Comparison of ENCODE assay signal across 1 cellular context in the genomic region with DNA sequence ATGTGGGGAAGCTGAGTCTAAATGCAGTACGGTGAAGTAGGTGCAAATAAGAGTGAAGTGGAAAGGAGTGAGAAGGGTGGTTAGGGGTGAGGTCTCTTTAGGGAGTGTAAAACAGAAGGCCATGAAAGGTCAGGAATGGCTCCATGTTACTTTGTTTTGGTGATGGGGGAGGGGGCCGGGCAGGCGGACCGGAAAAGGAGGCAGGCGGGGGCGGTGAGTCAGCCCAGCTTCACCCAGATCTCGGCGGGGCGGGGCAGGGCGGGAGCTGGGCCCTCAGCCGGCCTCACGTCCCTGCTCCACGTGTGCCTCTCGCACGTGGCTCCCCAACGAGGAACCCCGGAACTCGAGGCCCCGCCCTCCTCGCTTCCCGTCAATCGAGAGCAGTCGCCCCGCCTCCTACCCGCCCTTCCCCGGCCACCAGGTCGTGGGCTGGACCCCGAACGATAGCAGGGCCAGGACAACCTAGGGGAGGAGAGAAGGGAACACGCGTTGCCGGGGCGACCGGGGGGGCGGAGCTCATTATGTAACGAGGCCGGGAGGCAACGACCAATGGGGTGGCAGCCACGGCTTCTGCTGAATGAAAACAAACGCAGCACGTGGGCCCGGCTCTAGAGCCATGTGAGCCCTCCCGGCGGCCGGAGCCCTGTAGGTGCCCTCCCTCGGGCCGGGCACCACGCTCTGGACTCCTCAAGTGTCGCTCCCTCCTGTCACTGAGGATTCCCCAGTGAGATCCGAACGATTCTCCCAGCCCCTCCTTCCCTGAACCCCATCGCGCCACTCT.
TF ChIP-seq lines count a peak whose summit lies in the region.

No MANE protein-coding gene starts in this region.

TF ChIP-seq in HepG2, 621 proteins besides CTCF, POLR2A, EP300 and RAD21 (continued from another document):
- no peak for TF ChIP-seq ZNF251 (CRISPR knock-in tag; IDR thresholded peaks at IDR 0.05)
- TF ChIP-seq ZNF790 (CRISPR knock-in tag; IDR thresholded peaks at IDR 0.05; ENCODE audit: borderline replicate concordance), result peak; percentile 98
- TF ChIP-seq, protein P1, sequence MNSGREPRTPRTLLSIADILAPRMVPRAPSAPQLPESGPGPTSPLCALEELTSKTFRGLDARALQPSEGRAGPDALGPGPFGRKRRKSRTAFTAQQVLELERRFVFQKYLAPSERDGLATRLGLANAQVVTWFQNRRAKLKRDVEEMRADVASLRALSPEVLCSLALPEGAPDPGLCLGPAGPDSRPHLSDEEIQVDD (CRISPR knock-in tag; IDR thresholded peaks at IDR 0.05; ENCODE audit: borderline replicate concordance), result peak; percentile 9
- no peak; the same call in 1 of the 2 replicates for TF ChIP-seq KDM3A (CRISPR knock-in tag; IDR thresholded peaks at IDR 0.05; ENCODE audit: low read depth)
- TF ChIP-seq HDAC2 (CRISPR knock-in tag; IDR thresholded peaks at IDR 0.05), result peak; percentile 99
- TF ChIP-seq GTF3A (CRISPR knock-in tag; conservative IDR thresholded peaks at IDR 0.05), result peak; percentile 92; the same call in 1 of the 2 replicates
- peak; percentile 91 for TF ChIP-seq PITX1 (CRISPR knock-in tag; IDR thresholded peaks at IDR 0.05)
- peak; percentile 94 for TF ChIP-seq DNMT3B (CRISPR knock-in tag; conservative IDR thresholded peaks at IDR 0.05)
- peak; percentile 83; the same call in 1 of the 2 replicates for TF ChIP-seq NR1H2 (CRISPR knock-in tag; IDR thresholded peaks at IDR 0.05; ENCODE audit: borderline replicate concordance, low read depth)
- peak; percentile 66; the same call in 1 of the 2 replicates for TF ChIP-seq HOXA7 (CRISPR knock-in tag; IDR thresholded peaks at IDR 0.05)
- no peak for TF ChIP-seq ZNF441 (CRISPR knock-in tag; IDR thresholded peaks at IDR 0.05; ENCODE audit: borderline replicate concordance)
- TF ChIP-seq ZNF33A (CRISPR knock-in tag; IDR thresholded peaks at IDR 0.05; ENCODE audit: borderline replicate concordance), result 0 out of 2 replicates have a peak, but pooled peaks have one; percentile 46
- TF ChIP-seq, protein P2, sequence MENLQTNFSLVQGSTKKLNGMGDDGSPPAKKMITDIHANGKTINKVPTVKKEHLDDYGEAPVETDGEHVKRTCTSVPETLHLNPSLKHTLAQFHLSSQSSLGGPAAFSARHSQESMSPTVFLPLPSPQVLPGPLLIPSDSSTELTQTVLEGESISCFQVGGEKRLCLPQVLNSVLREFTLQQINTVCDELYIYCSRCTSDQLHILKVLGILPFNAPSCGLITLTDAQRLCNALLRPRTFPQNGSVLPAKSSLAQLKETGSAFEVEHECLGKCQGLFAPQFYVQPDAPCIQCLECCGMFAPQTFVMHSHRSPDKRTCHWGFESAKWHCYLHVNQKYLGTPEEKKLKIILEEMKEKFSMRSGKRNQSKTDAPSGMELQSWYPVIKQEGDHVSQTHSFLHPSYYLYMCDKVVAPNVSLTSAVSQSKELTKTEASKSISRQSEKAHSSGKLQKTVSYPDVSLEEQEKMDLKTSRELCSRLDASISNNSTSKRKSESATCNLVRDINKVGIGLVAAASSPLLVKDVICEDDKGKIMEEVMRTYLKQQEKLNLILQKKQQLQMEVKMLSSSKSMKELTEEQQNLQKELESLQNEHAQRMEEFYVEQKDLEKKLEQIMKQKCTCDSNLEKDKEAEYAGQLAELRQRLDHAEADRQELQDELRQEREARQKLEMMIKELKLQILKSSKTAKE (CRISPR knock-in tag; IDR thresholded peaks at IDR 0.05; ENCODE audit: borderline replicate concordance), result peak; percentile 94
- peak; percentile 64; the same call in 1 of the 2 replicates for TF ChIP-seq PHF20 (CRISPR knock-in tag; IDR thresholded peaks at IDR 0.05)
- TF ChIP-seq, protein P3, sequence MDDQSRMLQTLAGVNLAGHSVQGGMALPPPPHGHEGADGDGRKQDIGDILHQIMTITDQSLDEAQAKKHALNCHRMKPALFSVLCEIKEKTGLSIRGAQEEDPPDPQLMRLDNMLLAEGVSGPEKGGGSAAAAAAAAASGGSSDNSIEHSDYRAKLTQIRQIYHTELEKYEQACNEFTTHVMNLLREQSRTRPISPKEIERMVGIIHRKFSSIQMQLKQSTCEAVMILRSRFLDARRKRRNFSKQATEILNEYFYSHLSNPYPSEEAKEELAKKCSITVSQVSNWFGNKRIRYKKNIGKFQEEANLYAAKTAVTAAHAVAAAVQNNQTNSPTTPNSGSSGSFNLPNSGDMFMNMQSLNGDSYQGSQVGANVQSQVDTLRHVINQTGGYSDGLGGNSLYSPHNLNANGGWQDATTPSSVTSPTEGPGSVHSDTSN (CRISPR knock-in tag; IDR thresholded peaks at IDR 0.05; ENCODE audit: borderline replicate concordance), result no peak
- TF ChIP-seq ZNF501 (CRISPR knock-in tag; IDR thresholded peaks at IDR 0.05), result peak; percentile 6; the same call in 1 of the 2 replicates
- peak; percentile 92 for TF ChIP-seq ZFP37 (CRISPR knock-in tag; IDR thresholded peaks at IDR 0.05; ENCODE audit: borderline replicate concordance)
